Comparison of ENCODE assay signal across 2 cellular contexts in genomic region chr13:110817143-110817542, GRCh38.
A peak's percentile ranks its signal among the peaks of the same experiment; 100 is the strongest.
TF ChIP-seq lines count a peak whose summit lies in the region.

No MANE protein-coding gene starts in this region.

TF ChIP-seq in IMR-90, 13 proteins besides CTCF, POLR2A, EP300 and RAD21 (continued from another document):
- TF ChIP-seq SMC3 (IDR thresholded peaks at IDR 0.05; ENCODE audit: low read depth, low read length), result no peak
- no peak for TF ChIP-seq ELK1 (IDR thresholded peaks at IDR 0.05; ENCODE audit: borderline replicate concordance, low read depth, low read length)
- no peak for TF ChIP-seq USF2 (IDR thresholded peaks at IDR 0.05; ENCODE audit: low read depth, low read length)
- TF ChIP-seq CEBPB (IDR thresholded peaks at IDR 0.05; ENCODE audit: low read depth, low read length), result no peak
- no peak for TF ChIP-seq MXI1 (IDR thresholded peaks at IDR 0.05; ENCODE audit: borderline replicate concordance, low read depth, low read length)
- TF ChIP-seq RCOR1 (IDR thresholded peaks at IDR 0.05; ENCODE audit: insufficient replicate concordance, low read length), result no peak
- no peak for TF ChIP-seq MAFK (IDR thresholded peaks at IDR 0.05; ENCODE audit: low read depth, low read length)
- no peak for TF ChIP-seq MAZ (IDR thresholded peaks at IDR 0.05; ENCODE audit: borderline replicate concordance, low read depth, low read length)
- TF ChIP-seq FOS (IDR thresholded peaks at IDR 0.05; ENCODE audit: low read depth, low read length), result no peak
- TF ChIP-seq BHLHE40 (IDR thresholded peaks at IDR 0.05; ENCODE audit: low read depth, low read length), result no peak

TF ChIP-seq in GM12878, 131 proteins besides CTCF, POLR2A, EP300 and RAD21 (continued from another document):
- TF ChIP-seq RUNX3 (IDR thresholded peaks at IDR 0.05; ENCODE audit: low read length), result peak; percentile 9; the same call in 1 of the 2 replicates
- no peak for TF ChIP-seq RCOR1 (conservative IDR thresholded peaks at IDR 0.05; ENCODE audit: low read depth, low read length)
- TF ChIP-seq IRF4 (IDR thresholded peaks at IDR 0.05; ENCODE audit: low read depth, low read length), result no peak
